ENCODE assay signal across 22 cellular contexts in the genomic region with DNA sequence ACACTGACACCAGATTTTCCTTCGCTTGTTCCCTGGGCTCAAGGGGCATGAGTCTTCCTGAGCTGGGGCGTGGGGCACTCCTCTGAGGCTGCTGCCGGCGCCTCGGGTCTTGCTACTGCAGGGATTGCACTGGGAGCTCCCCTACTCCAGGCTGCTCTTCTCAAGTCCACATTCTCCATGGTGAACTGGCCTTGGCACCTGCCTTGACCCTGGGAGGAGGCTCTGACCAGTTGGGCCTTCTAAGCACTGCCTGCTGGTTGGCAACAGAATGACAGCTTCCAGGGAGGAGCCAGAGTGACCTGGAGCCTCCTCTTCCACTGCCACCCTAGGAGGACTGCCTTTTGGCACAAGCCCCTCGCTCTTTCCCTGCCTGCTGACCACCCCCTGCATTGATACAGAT. TPM values are rescaled to one million over a fixed set of nuclear protein-coding genes. Genes with fewer than 3 reads are reported as not detected.
DNase-seq lines count a peak whose midpoint lies in the region; ATAC-seq and TF ChIP-seq lines count a peak whose summit lies in the region.
"Had no signal": no experiment of that assay in that cellular context is flagged by ENCODE, and none has a peak within 500 bp of the region (broad histone marks: within the 10 kb centered on the region; RNA-seq: fewer than 3 reads in every experiment).

No MANE protein-coding gene starts in this region.

- TF ChIP-seq RAD21 in SK-N-SH (IDR thresholded peaks at IDR 0.05; ENCODE audit: low read length) (no peak), neural cell (conservative IDR thresholded peaks at IDR 0.05) (no peak)

- no peaks in the 10 kb centered on the region for H3K9me2 ChIP-seq in SK-N-SH
- no peaks in the 10 kb centered on the region for H3K9me2 ChIP-seq in neural cell (ENCODE audit: insufficient read depth, low read length)

- WGBS in SK-N-SH (ENCODE audit: low lambda C conversion rate), result 76% methylated on average over 2 of the region's 6 CpGs

- POLR2A ChIA-PET in SK-N-SH (lab: Yijun Ruan, JAX), result no interaction called here

- H3K27ac ChIP-seq in SK-N-SH (ENCODE audit: low read depth in 2 of 2, low read length in 1 of 2) (no peak overlapping the region), angular gyrus (ENCODE audit: low read depth, low read length) (peak overlapping the region; percentile 69), neural cell (ENCODE audit: low read length) (no peak overlapping the region)
- H3K27ac ChIP-seq: SK-N-MC had no signal

- H3K9me3 ChIP-seq in SK-N-SH, result no peaks in the 10 kb centered on the region
- no peaks in the 10 kb centered on the region for H3K9me3 ChIP-seq in neural cell (ENCODE audit: low read length)
- H3K9me3 ChIP-seq: MG63 had no signal

- H2AFZ ChIP-seq in SK-N-SH (ENCODE audit: low read depth) (no peak overlapping the region), neural cell (ENCODE audit: low read depth, low read length) (no peak overlapping the region)

- H3K27me3 ChIP-seq in SK-N-SH (ENCODE audit: insufficient read depth) (no peaks in the 10 kb centered on the region), neural cell (ENCODE audit: insufficient read depth, low read depth, low read length) (no peaks in the 10 kb centered on the region)
- H3K27me3 ChIP-seq: MG63 had no signal

- H3K4me1 Mint-ChIP-seq in activated T-cell treated with anti-CD3 and anti-CD28 coated beads, Interleukin-2, amount 50 U/mL, for 24 hours (ENCODE audit: low read depth), result peaks cover 6% of the 10 kb centered on the region

- no peak for ATAC-seq in SK-N-SH treated with all-trans-retinoic acid at 6 μM for 48 hours
- ATAC-seq: Right ventricle myocardium inferior had no signal

- H3K4me3 ChIP-seq in SK-N-SH (ENCODE audit: low read depth in 2 of 2, low read length in 1 of 2) (no peak overlapping the region), neural cell (ENCODE audit: low read length) (no peak overlapping the region)
- H3K4me3 ChIP-seq: MG63, SK-N-MC had no signal

- H3K9me3 Mint-ChIP-seq in activated T-cell treated with anti-CD3 and anti-CD28 coated beads, Interleukin-2, amount 50 U/mL, for 24 hours, result no peaks in the 10 kb centered on the region
- H3K9me3 Mint-ChIP-seq: CD4-positive, alpha-beta T cell; H9 had no signal

- no peak overlapping the region for H3K4me3 Mint-ChIP-seq in activated T-cell treated with anti-CD3 and anti-CD28 coated beads, Interleukin-2, amount 50 U/mL, for 24 hours
- H3K4me3 Mint-ChIP-seq: H9 had no signal

- peaks cover 57% of the 10 kb centered on the region for H3K27me3 Mint-ChIP-seq in activated T-cell treated with anti-CD3 and anti-CD28 coated beads, Interleukin-2, amount 50 U/mL, for 24 hours

- H3F3A ChIP-seq in SK-N-SH (replicated peaks; ENCODE audit: insufficient read depth) (no peaks in the 10 kb centered on the region), neural cell (ENCODE audit: insufficient read depth, low read length, poor library complexity, severe bottlenecking) (no peaks in the 10 kb centered on the region)

- peaks cover 9% of the 10 kb centered on the region; the same call in 1 of the 2 replicates for H4K20me1 ChIP-seq in SK-N-SH (ENCODE audit: insufficient read depth)
- H4K20me1 ChIP-seq in neural cell (ENCODE audit: insufficient read depth), result no peaks in the 10 kb centered on the region

- H3K36me3 Mint-ChIP-seq in activated T-cell treated with anti-CD3 and anti-CD28 coated beads, Interleukin-2, amount 50 U/mL, for 24 hours (ENCODE audit: low read depth), result no peaks in the 10 kb centered on the region

- H3K36me3 ChIP-seq in SK-N-SH (replicated peaks in 1 of 2; ENCODE audit: control insufficient read depth in 1 of 2, insufficient read depth in 2 of 2, low read length in 1 of 2) (no peaks in the 10 kb centered on the region), neural cell (ENCODE audit: insufficient read depth, low read length) (no peaks in the 10 kb centered on the region)
- H3K36me3 ChIP-seq: MG63 had no signal

- TF ChIP-seq CTCF in SK-N-SH (IDR thresholded peaks at IDR 0.05) (no peak), neural cell (IDR thresholded peaks at IDR 0.05; ENCODE audit: poor library complexity, severe bottlenecking) (no peak)

- no peak overlapping the region for H3K4me2 ChIP-seq in SK-N-SH
- no peak overlapping the region for H3K4me2 ChIP-seq in neural cell (ENCODE audit: low read length)

- DNase-seq in SK-N-SH, result peak; percentile 33
- DNase-seq in amygdala (lab: John Stamatoyannopoulos, UW), result no peak
- DNase-seq in AG08395 (ENCODE audit: low spot score), result no peak
- no peak for DNase-seq in NCI-H2029 (lab: John Stamatoyannopoulos, UW)
- DNase-seq in activated T-cell treated with anti-CD3 and anti-CD28 coated beads, Interleukin-2, amount 50 U/mL, for 24 hours, result no peak
- DNase-seq: Calu3; CD4-positive, alpha-beta T cell; DMS79; H9; Kasumi-1; MG63; NCI-H1048; NCI-H1436; NCI-H1930; NCI-H446; NCI-H69; NK-92 treated with Interleukin-12 subunit alpha and Interleukin-12 subunit beta, amount 100 ng/mL, for 24 hours had no signal

- H3K9ac ChIP-seq in SK-N-SH, result no peak overlapping the region
- H3K9ac ChIP-seq in neural cell (ENCODE audit: low read length), result peak overlapping the region; percentile 66

- CTCF ChIA-PET in SK-N-SH (lab: Yijun Ruan, JAX), result interaction anchor here (1.0 to 4.6 kb wide), 8 partner anchors 10 to 223 kb away, joined by 3 to 31 read pairs (median 6); a partner anchor contains a TSS

- TF ChIP-seq EP300 in SK-N-SH (IDR thresholded peaks at IDR 0.05; ENCODE audit: borderline replicate concordance in 1 of 2, low read depth in 1 of 2, low read length in 1 of 2), result no peak
- TF ChIP-seq EP300 in neural cell (conservative IDR thresholded peaks at IDR 0.05; ENCODE audit: poor library complexity, severe bottlenecking), result no peak

- no peaks in the 10 kb centered on the region for H3K79me2 ChIP-seq in SK-N-SH (ENCODE audit: insufficient read depth)
- peaks cover 25% of the 10 kb centered on the region for H3K79me2 ChIP-seq in neural cell (replicated peaks; ENCODE audit: insufficient read depth, low read length)

- H3K4me1 ChIP-seq in SK-N-SH (ENCODE audit: control insufficient read depth in 1 of 2, insufficient read depth in 2 of 2, low read depth in 1 of 2, low read length in 1 of 2), result peaks cover 11 to 45% of the 10 kb centered on the region in 2 experiments; a peak in 2 of 4 replicates

- no peak overlapping the region for H3K27ac Mint-ChIP-seq in activated T-cell treated with anti-CD3 and anti-CD28 coated beads, Interleukin-2, amount 50 U/mL, for 24 hours
- H3K27ac Mint-ChIP-seq: CD4-positive, alpha-beta T cell; H9 had no signal

TF ChIP-seq in SK-N-SH, 30 proteins besides CTCF, POLR2A, EP300 and RAD21 (continues in another document):
- no peak for TF ChIP-seq POLR2AphosphoS5 (IDR thresholded peaks at IDR 0.05; ENCODE audit: low read depth, low read length)
- TF ChIP-seq, protein P1, sequence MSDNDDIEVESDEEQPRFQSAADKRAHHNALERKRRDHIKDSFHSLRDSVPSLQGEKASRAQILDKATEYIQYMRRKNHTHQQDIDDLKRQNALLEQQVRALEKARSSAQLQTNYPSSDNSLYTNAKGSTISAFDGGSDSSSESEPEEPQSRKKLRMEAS (IDR thresholded peaks at IDR 0.05; ENCODE audit: low read depth), result no peak
- TF ChIP-seq GABPA (IDR thresholded peaks at IDR 0.05; ENCODE audit: low read depth), result no peak

TF ChIP-seq in SK-N-SH treated with all-trans-retinoic acid at 6 μM for 48 hours, 23 proteins besides CTCF, POLR2A, EP300 and RAD21:
- TF ChIP-seq PPARA (CRISPR knock-in tag; IDR thresholded peaks at IDR 0.05; ENCODE audit: borderline replicate concordance) (no peak), CSDC2 (CRISPR knock-in tag; IDR thresholded peaks at IDR 0.05) (no peak)

TF ChIP-seq in neural cell, 6 proteins besides CTCF, POLR2A, EP300 and RAD21 (continues in another document):
- no peak for TF ChIP-seq SMC3 (conservative IDR thresholded peaks at IDR 0.05; ENCODE audit: poor library complexity)
- TF ChIP-seq POLR2AphosphoS5 (IDR thresholded peaks at IDR 0.05), result no peak

RNA-seq across cellular contexts. Expression of a gene that starts 9.5 kb away (rescaled TPM):
- polyA plus RNA-seq in SK-N-SH (2012; rRNA removed), result 0.30 and 0.49 TPM in 2 replicates
- polyA plus RNA-seq in SK-N-SH (2012; cell fraction: cytosol; rRNA removed), result 0.14 TPM in 1 of 2 replicates, not detected in the other
- polyA plus RNA-seq in SK-N-SH (2012; cell fraction: nucleus; rRNA removed), result 0.89 and 1.3 TPM in 2 replicates
- polyA plus RNA-seq in neural cell, result not detected in 2 replicates
- 1.7 and 2.9 TPM in 2 replicates for polyA minus RNA-seq in neural cell

RNA-seq across cellular contexts. Expression of a gene that starts 12.1 kb away (rescaled TPM):
- polyA plus RNA-seq in SK-N-SH (2012; rRNA removed) (11.0 and 12.5 TPM in 2 replicates), neural cell (58.8 and 76.0 TPM in 2 replicates)
- polyA plus RNA-seq in SK-N-SH (2012; cell fraction: cytosol; rRNA removed), result 6.0 and 9.8 TPM in 2 replicates
- polyA plus RNA-seq in SK-N-SH (2012; cell fraction: nucleus; rRNA removed), result 21.1 and 22.5 TPM in 2 replicates
- 99.9 and 101 TPM in 2 replicates for polyA minus RNA-seq in neural cell

RNA-seq across cellular contexts. Expression of a gene that starts 20.1 kb away (rescaled TPM):
- polyA plus RNA-seq in SK-N-SH (2012; rRNA removed) (44.1 and 46.4 TPM in 2 replicates), neural cell (61.1 and 71.6 TPM in 2 replicates)
- 22.0 and 28.1 TPM in 2 replicates for polyA plus RNA-seq in SK-N-SH (2012; cell fraction: cytosol; rRNA removed)
- 92.8 and 94.1 TPM in 2 replicates for polyA plus RNA-seq in SK-N-SH (2012; cell fraction: nucleus; rRNA removed)
- polyA minus RNA-seq in neural cell, result 21.4 and 24.8 TPM in 2 replicates

RNA-seq across cellular contexts. Expression of a gene that starts 24.9 kb away (rescaled TPM):
- 1.4 and 2.4 TPM in 2 replicates for polyA plus RNA-seq in SK-N-SH (2012; rRNA removed)
- polyA plus RNA-seq in SK-N-SH (2012; cell fraction: cytosol; rRNA removed), result 0.94 and 1.6 TPM in 2 replicates
- 4.6 and 6.3 TPM in 2 replicates for polyA plus RNA-seq in SK-N-SH (2012; cell fraction: nucleus; rRNA removed)
- polyA plus RNA-seq in neural cell, result not detected in 2 replicates
- not detected in 2 replicates for polyA minus RNA-seq in neural cell

RNA-seq across cellular contexts. Expression of a gene that starts 50.3 kb away (rescaled TPM):
- polyA plus RNA-seq in SK-N-SH (2012; rRNA removed) (6.7 and 9.1 TPM in 2 replicates), neural cell (27.8 and 35.1 TPM in 2 replicates)
- polyA plus RNA-seq in SK-N-SH (2012; cell fraction: cytosol; rRNA removed), result 2.8 and 3.7 TPM in 2 replicates
- 28.1 and 30.4 TPM in 2 replicates for polyA plus RNA-seq in SK-N-SH (2012; cell fraction: nucleus; rRNA removed)
- polyA minus RNA-seq in neural cell, result 46.7 and 53.3 TPM in 2 replicates
